Comparison of ENCODE assay signal across 22 cellular contexts in genomic region chr1:117117697-117118096, GRCh38.
"Had no signal": no experiment of that assay in that cellular context is flagged by ENCODE, and none has a peak within 500 bp of the region (broad histone marks: within the 10 kb centered on the region; RNA-seq: fewer than 3 reads in every experiment).

No MANE protein-coding gene starts in this region.

- H3K36me3 ChIP-seq: upper lobe of left lung had no signal

- ATAC-seq: effector memory CD8-positive, alpha-beta T cell; gastroesophageal sphincter; heart right ventricle; left cardiac atrium; naive thymus-derived CD4-positive, alpha-beta T cell; sciatic nerve; stimulated activated naive B cell treated with anti-CD40 and anti-IgM and Interleukin-4, amounts not matched to agents 10 μg/mL and 1 μg/mL and 100 μg/mL, for 72 hours had no signal

- H3K27ac Mint-ChIP-seq: memory B cell; naive thymus-derived CD4-positive, alpha-beta T cell; nephron progenitor cell; stimulated activated naive B cell treated with anti-CD40 and anti-IgM and Interleukin-4, amounts not matched to agents 10 μg/mL and 1 μg/mL and 100 μg/mL, for 72 hours; stimulated activated naive CD8-positive, alpha-beta T cell treated with anti-CD3 and anti-CD28 coated beads, Interleukin-15, Interleukin-2, amounts not matched to agents 100 ng/mL and 50 ng/mL, for 24 hours had no signal

- H3K9me3 ChIP-seq: gastroesophageal sphincter, heart right ventricle, left ventricle myocardium inferior, thoracic aorta, tibial nerve, upper lobe of left lung had no signal

- H3K9me3 Mint-ChIP-seq: effector memory CD8-positive, alpha-beta T cell; memory B cell; naive thymus-derived CD4-positive, alpha-beta T cell; nephron progenitor cell; stimulated activated naive B cell treated with anti-CD40 and anti-IgM and Interleukin-4, amounts not matched to agents 10 μg/mL and 1 μg/mL and 100 μg/mL, for 72 hours; stimulated activated naive CD8-positive, alpha-beta T cell treated with anti-CD3 and anti-CD28 coated beads, Interleukin-15, Interleukin-2, amounts not matched to agents 100 ng/mL and 50 ng/mL, for 24 hours had no signal

- H3K36me3 Mint-ChIP-seq: memory B cell; naive thymus-derived CD4-positive, alpha-beta T cell had no signal

- H3K4me3 Mint-ChIP-seq: effector memory CD8-positive, alpha-beta T cell; memory B cell; naive thymus-derived CD4-positive, alpha-beta T cell; nephron progenitor cell; stimulated activated naive B cell treated with anti-CD40 and anti-IgM and Interleukin-4, amounts not matched to agents 10 μg/mL and 1 μg/mL and 100 μg/mL, for 72 hours; stimulated activated naive CD8-positive, alpha-beta T cell treated with anti-CD3 and anti-CD28 coated beads, Interleukin-15, Interleukin-2, amounts not matched to agents 100 ng/mL and 50 ng/mL, for 24 hours had no signal

- H3K27ac ChIP-seq: gastroesophageal sphincter, thoracic aorta, tibial nerve, upper lobe of left lung had no signal

- H3K4me3 ChIP-seq: gastroesophageal sphincter, heart right ventricle, left ventricle myocardium inferior, lung, thoracic aorta, tibial nerve, upper lobe of left lung had no signal

- H3K27me3 Mint-ChIP-seq: effector memory CD8-positive, alpha-beta T cell; stimulated activated naive B cell treated with anti-CD40 and anti-IgM and Interleukin-4, amounts not matched to agents 10 μg/mL and 1 μg/mL and 100 μg/mL, for 72 hours had no signal

- DNase-seq: cerebellar nuclear complex; cortex of kidney; effector memory CD8-positive, alpha-beta T cell; erythroblast; heart right ventricle; hippocampal formation; left cardiac atrium; left ventricle myocardium inferior; midbrain; naive thymus-derived CD4-positive, alpha-beta T cell; nephron progenitor cell; retina; stimulated activated CD4-positive, alpha-beta T cell treated with anti-CD3 and anti-CD28 coated beads, Interleukin-4, amount 100 ng/mL, for 4 hours; stimulated activated naive B cell treated with anti-CD40 and anti-IgM and Interleukin-4, amounts not matched to agents 10 μg/mL and 1 μg/mL and 100 μg/mL, for 72 hours; upper lobe of left lung had no signal

- H3K27me3 ChIP-seq: gastroesophageal sphincter, heart right ventricle, tibial nerve, upper lobe of left lung had no signal
